In the genomic region with DNA sequence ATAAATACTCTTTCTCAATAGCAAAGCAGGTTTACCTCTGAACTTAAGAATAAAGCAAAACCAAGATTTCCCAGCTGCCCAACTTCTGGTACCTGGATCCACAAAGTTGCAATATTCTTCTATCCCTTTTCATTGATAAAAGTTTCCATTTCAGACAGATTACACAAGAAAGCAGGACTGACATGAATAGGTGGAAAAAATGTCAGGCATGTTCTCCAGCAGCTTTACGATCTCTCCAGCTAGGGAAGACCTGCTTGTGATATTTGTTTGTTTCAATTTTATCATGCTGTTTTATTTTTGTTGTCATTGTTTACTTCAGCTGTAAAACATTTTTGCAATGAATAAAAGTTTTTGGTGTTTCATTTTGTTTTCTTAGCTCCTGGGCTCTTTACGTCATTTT, we compare ENCODE assay signal across 14 cellular contexts.
"Had no signal": no experiment of that assay in that cellular context is flagged by ENCODE, and none has a peak within 500 bp of the region (broad histone marks: within the 10 kb centered on the region; RNA-seq: fewer than 3 reads in every experiment).

No MANE protein-coding gene starts in this region.

- H3K27ac ChIP-seq: cardiac muscle cell, esophagus muscularis mucosa, upper lobe of right lung had no signal

- DNase-seq: activated B cell treated with CpG ODN at 0.5 μM for 24 hours; activated CD4-positive, alpha-beta T cell treated with anti-CD3 and anti-CD28 coated beads, Interleukin-2, amount 10 ng/mL, durations not matched to agents 7 days and 5 days; hippocampal formation; left lung; mammary epithelial cell; nucleus accumbens; stimulated activated CD4-positive, alpha-beta T cell treated with anti-CD3 and anti-CD28 coated beads, Interleukin-4, amount 100 ng/mL, for 1 hour; stimulated activated naive CD4-positive, alpha-beta T cell; SW 1271; upper lobe of right lung had no signal

- H3K27ac Mint-ChIP-seq: activated B cell treated with CpG ODN at 0.5 μM for 24 hours; natural killer cell treated with Interleukin-12 subunit alpha and Interleukin-12 subunit beta and Interleukin-15 and Interleukin-18, amount 100 ng/mL, for 72 hours; T-helper 2 cell treated with Interferon-gamma antibody and Interleukin-4, amounts not matched to agents 5 μg/mL and 100 μg/mL, for 36 hours had no signal

- H3K36me3 Mint-ChIP-seq: natural killer cell treated with Interleukin-12 subunit alpha and Interleukin-12 subunit beta and Interleukin-15 and Interleukin-18, amount 100 ng/mL, for 72 hours had no signal

- H3K4me3 ChIP-seq: cardiac muscle cell, esophagus muscularis mucosa, left lung, upper lobe of right lung had no signal

- H3K36me3 ChIP-seq: cardiac muscle cell, esophagus muscularis mucosa, left lung, upper lobe of right lung had no signal

- H3K4me3 Mint-ChIP-seq: activated B cell treated with CpG ODN at 0.5 μM for 24 hours; activated CD4-positive, alpha-beta T cell treated with anti-CD3 and anti-CD28 coated beads, Interleukin-2, amount 10 ng/mL, durations not matched to agents 7 days and 5 days; natural killer cell treated with Interleukin-12 subunit alpha and Interleukin-12 subunit beta and Interleukin-15 and Interleukin-18, amount 100 ng/mL, for 72 hours; T-helper 2 cell treated with Interferon-gamma antibody and Interleukin-4, amounts not matched to agents 5 μg/mL and 100 μg/mL, for 36 hours had no signal

- H3K9me3 Mint-ChIP-seq: activated B cell treated with CpG ODN at 0.5 μM for 24 hours; activated CD4-positive, alpha-beta T cell treated with anti-CD3 and anti-CD28 coated beads, Interleukin-2, amount 10 ng/mL, durations not matched to agents 7 days and 5 days; natural killer cell treated with Interleukin-12 subunit alpha and Interleukin-12 subunit beta and Interleukin-15 and Interleukin-18, amount 100 ng/mL, for 72 hours; T-helper 2 cell treated with Interferon-gamma antibody and Interleukin-4, amounts not matched to agents 5 μg/mL and 100 μg/mL, for 36 hours had no signal

- ATAC-seq: natural killer cell treated with Interleukin-12 subunit alpha and Interleukin-12 subunit beta and Interleukin-15 and Interleukin-18, amount 100 ng/mL, for 72 hours had no signal

- H3K9me3 ChIP-seq: esophagus muscularis mucosa, left lung, upper lobe of right lung had no signal

- H3K27me3 Mint-ChIP-seq: activated B cell treated with CpG ODN at 0.5 μM for 24 hours; activated CD4-positive, alpha-beta T cell treated with anti-CD3 and anti-CD28 coated beads, Interleukin-2, amount 10 ng/mL, durations not matched to agents 7 days and 5 days; natural killer cell treated with Interleukin-12 subunit alpha and Interleukin-12 subunit beta and Interleukin-15 and Interleukin-18, amount 100 ng/mL, for 72 hours had no signal

- H3K27me3 ChIP-seq: cardiac muscle cell, esophagus muscularis mucosa, left lung, upper lobe of right lung had no signal
